In the genomic region with DNA sequence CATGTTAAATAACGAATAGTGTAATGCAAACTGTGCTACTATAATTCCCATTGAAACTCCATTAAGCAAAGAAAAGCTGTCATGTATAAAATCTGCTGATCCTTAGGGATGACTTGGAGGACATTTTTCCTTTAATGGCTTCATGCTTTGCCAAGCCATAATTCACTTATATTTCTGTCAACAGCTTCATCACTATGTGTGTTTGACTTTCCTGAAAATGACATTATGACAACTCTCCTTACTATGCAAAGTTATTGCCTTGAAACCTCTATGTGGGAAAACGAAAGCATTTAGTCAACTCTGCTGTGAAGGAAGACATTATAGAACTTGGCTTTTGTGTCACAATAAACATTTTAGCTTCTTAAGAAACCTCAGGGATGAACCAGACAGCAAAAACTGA, we compare ENCODE assay signal across 19 cellular contexts.
"Had no signal": no experiment of that assay in that cellular context is flagged by ENCODE, and none has a peak within 500 bp of the region (broad histone marks: within the 10 kb centered on the region; RNA-seq: fewer than 3 reads in every experiment).

No MANE protein-coding gene starts in this region.

- H3K27ac ChIP-seq: dorsolateral prefrontal cortex, hepatocyte, parathyroid adenoma, prostate gland, right lobe of liver, suprapubic skin, upper lobe of left lung, vagina had no signal

- H3K27me3 ChIP-seq: dorsolateral prefrontal cortex, hepatocyte, right lobe of liver, suprapubic skin, tibial artery, upper lobe of left lung, vagina had no signal

- H3K79me2 ChIP-seq: hepatocyte, parathyroid adenoma had no signal

- H3K36me3 ChIP-seq: prostate gland, right lobe of liver, suprapubic skin, tibial artery, upper lobe of left lung, vagina had no signal

- H3K9me3 ChIP-seq: prostate gland, right lobe of liver, suprapubic skin, tibial artery, upper lobe of left lung, vagina had no signal

- H3K4me1 ChIP-seq: parathyroid adenoma, prostate gland, right lobe of liver, suprapubic skin, upper lobe of left lung, vagina had no signal

- H3K9ac ChIP-seq: parathyroid adenoma had no signal

- H2AFZ ChIP-seq: hepatocyte, parathyroid adenoma had no signal

- H3K4me3 ChIP-seq: dorsolateral prefrontal cortex, hepatocyte, prostate gland, right lobe of liver, suprapubic skin, upper lobe of left lung, vagina had no signal

- DNase-seq: dorsolateral prefrontal cortex; effector CD8-positive, alpha-beta T cell; foreskin melanocyte; head of caudate nucleus; left colon; mesendoderm; naive B cell; right lobe of liver; stimulated activated CD4-positive, alpha-beta T cell treated with anti-CD3 and anti-CD28 coated beads, Interleukin-4, amount 100 ng/mL, for 1 hour; stimulated activated CD8-positive, alpha-beta memory T cell treated with anti-CD3 and anti-CD28 coated beads, Interleukin-4, amount 100 ng/mL, for 48 hours; stimulated activated naive CD8-positive, alpha-beta T cell treated with anti-CD3 and anti-CD28 coated beads, Interleukin-15, Interleukin-2, amounts not matched to agents 100 U/mL and 50 U/mL, for 24 hours; tibial artery; upper lobe of left lung had no signal

- H3K4me2 ChIP-seq: hepatocyte had no signal

- ATAC-seq: left colon; right lobe of liver; stimulated activated effector memory CD8-positive, alpha-beta T cell treated with anti-CD3 and anti-CD28 coated beads, Interleukin-12 subunit alpha, Interleukin-12 subunit beta, amount 100 ng/mL, for 72 hours; stimulated activated naive CD8-positive, alpha-beta T cell treated with anti-CD3 and anti-CD28 coated beads, Interleukin-15, Interleukin-2, amounts not matched to agents 100 U/mL and 50 U/mL, for 24 hours had no signal
